9 cellular contexts compared by ENCODE assay signal in the genomic region with DNA sequence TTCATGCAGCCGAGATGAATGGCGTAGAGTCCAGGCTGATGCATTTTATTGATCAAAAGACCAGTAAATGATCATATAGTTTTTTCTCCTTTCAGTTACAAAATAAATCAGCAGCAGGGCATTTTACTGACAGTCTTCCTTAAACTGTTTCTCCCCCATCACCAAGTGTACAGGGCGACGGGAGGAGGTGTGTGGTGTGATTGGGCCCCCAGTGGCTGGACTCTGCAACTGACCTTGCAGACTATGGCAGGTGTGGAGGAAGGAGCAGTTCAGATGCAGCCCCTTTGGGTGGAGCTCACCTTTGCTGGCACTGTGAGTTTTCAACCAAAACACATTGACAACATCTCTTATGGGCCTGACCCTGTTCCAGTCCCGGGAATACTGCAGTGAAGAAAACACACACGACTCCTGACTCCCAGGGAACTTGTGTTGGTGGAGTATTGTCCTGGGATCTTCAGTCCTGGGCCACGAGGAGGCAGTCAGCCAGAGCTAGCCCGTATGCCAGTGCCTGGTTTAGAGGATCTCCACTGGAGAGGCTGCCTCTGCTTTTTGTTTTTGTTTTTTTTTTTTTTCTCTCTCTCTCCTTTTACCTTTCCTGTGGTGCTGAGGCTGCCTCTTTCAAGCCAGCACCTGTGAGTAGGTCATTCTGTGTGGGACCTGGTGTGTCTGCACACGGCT. TPM values are rescaled to one million over a fixed set of nuclear protein-coding genes. Genes with fewer than 3 reads are reported as not detected.
DNase-seq lines count a peak whose midpoint lies in the region; ATAC-seq and TF ChIP-seq lines count a peak whose summit lies in the region.
"Had no signal": no experiment of that assay in that cellular context is flagged by ENCODE, and none has a peak within 500 bp of the region (broad histone marks: within the 10 kb centered on the region; RNA-seq: fewer than 3 reads in every experiment).

No MANE protein-coding gene starts in this region.

- H3K36me3 Mint-ChIP-seq in CD4-positive, CD25-positive, alpha-beta regulatory T cell, result peaks cover 8% of the 10 kb centered on the region
- no peaks in the 10 kb centered on the region; a peak in 1 of 7 replicates for H3K36me3 Mint-ChIP-seq in H9 (ENCODE audit: insufficient read depth in 1 of 3, low read depth in 3 of 3)
- peaks cover 5% of the 10 kb centered on the region for H3K36me3 Mint-ChIP-seq in activated T-helper 17 cell treated with anti-CD3 and anti-CD28 coated beads, Interleukin-2, amount 50 U/mL, for 72 hours (ENCODE audit: low read depth)

- H3K9me3 Mint-ChIP-seq in CD4-positive, CD25-positive, alpha-beta regulatory T cell, result no peaks in the 10 kb centered on the region
- H3K9me3 Mint-ChIP-seq in H9, result no peaks in the 10 kb centered on the region
- no peaks in the 10 kb centered on the region for H3K9me3 Mint-ChIP-seq in activated T-helper 17 cell treated with anti-CD3 and anti-CD28 coated beads, Interleukin-2, amount 50 U/mL, for 72 hours

- no peaks in the 10 kb centered on the region for H3K27me3 ChIP-seq in CD4-positive, CD25-positive, alpha-beta regulatory T cell (ENCODE audit: control insufficient read depth, insufficient read depth, low read length)
- H3K27me3 ChIP-seq in H9 (ENCODE audit: insufficient read depth, low read length), result no peaks in the 10 kb centered on the region
- H3K27me3 ChIP-seq in lower lobe of right lung (ENCODE audit: low read depth), result no peaks in the 10 kb centered on the region

- no peaks in the 10 kb centered on the region for H3K27me3 Mint-ChIP-seq in CD4-positive, CD25-positive, alpha-beta regulatory T cell
- H3K27me3 Mint-ChIP-seq in H9 (ENCODE audit: low read depth), result peaks cover 15% of the 10 kb centered on the region
- H3K27me3 Mint-ChIP-seq in activated T-helper 17 cell treated with anti-CD3 and anti-CD28 coated beads, Interleukin-2, amount 50 U/mL, for 72 hours, result no peaks in the 10 kb centered on the region

- TF ChIP-seq CTCF in H9 (conservative IDR thresholded peaks at IDR 0.05), result peak; percentile 62
- peak; percentile 15 for TF ChIP-seq CTCF in lower lobe of right lung (IDR thresholded peaks at IDR 0.05)

- H3K23me2 ChIP-seq in H9 (ENCODE audit: insufficient read length, low read depth, low read length, poor library complexity, severe bottlenecking), result no peaks in the 10 kb centered on the region

- no peaks in the 10 kb centered on the region for H3K9me3 ChIP-seq in CD4-positive, CD25-positive, alpha-beta regulatory T cell (ENCODE audit: control insufficient read depth in 2 of 2, low read length in 2 of 2)
- H3K9me3 ChIP-seq in H9 (ENCODE audit: control insufficient read depth, low read depth, low read length) (no peaks in the 10 kb centered on the region), lower lobe of right lung (no peaks in the 10 kb centered on the region)
- H3K9me3 ChIP-seq: thoracic aorta had no signal

- no peak overlapping the region for H2BK12ac ChIP-seq in H9 (ENCODE audit: insufficient read length, low read depth, low read length)

- ATAC-seq in CD4-positive, CD25-positive, alpha-beta regulatory T cell (ENCODE audit: low read depth in 2 of 2), result no peak
- no peak for ATAC-seq in activated T-helper 17 cell treated with anti-CD3 and anti-CD28 coated beads, Interleukin-2, amount 50 U/mL, for 72 hours (replicated peaks)
- ATAC-seq in lower lobe of right lung, result no peak
- ATAC-seq in GM21526 (IDR thresholded peaks at IDR 0.05; ENCODE audit: low FRiP score, unreplicated experiment), result no peak

- H3K4me1 Mint-ChIP-seq in CD4-positive, CD25-positive, alpha-beta regulatory T cell, result peaks cover 6 to 29% (median 15%) of the 10 kb centered on the region in 4 donors
- H3K4me1 Mint-ChIP-seq in H9, result peaks cover 22 to 28% of the 10 kb centered on the region in 2 experiments
- H3K4me1 Mint-ChIP-seq in activated T-helper 17 cell treated with anti-CD3 and anti-CD28 coated beads, Interleukin-2, amount 50 U/mL, for 72 hours, result peaks cover 33% of the 10 kb centered on the region

- H3K27ac ChIP-seq in CD4-positive, CD25-positive, alpha-beta regulatory T cell (ENCODE audit: insufficient read depth, low read length, poor library complexity, severe bottlenecking), result no peak overlapping the region
- H3K27ac ChIP-seq in H9 (ENCODE audit: insufficient read length, low read depth, low read length) (no peak overlapping the region), lower lobe of right lung (no peak overlapping the region)
- H3K27ac ChIP-seq: thoracic aorta had no signal

- H2BK15ac ChIP-seq in H9 (ENCODE audit: low read depth, low read length), result no peak overlapping the region

- peak overlapping the region in 3 of 4 donors; percentile 41 to 82 (median 59) for H3K4me3 Mint-ChIP-seq in CD4-positive, CD25-positive, alpha-beta regulatory T cell
- no peak overlapping the region for H3K4me3 Mint-ChIP-seq in H9
- peak overlapping the region; percentile 72 for H3K4me3 Mint-ChIP-seq in activated T-helper 17 cell treated with anti-CD3 and anti-CD28 coated beads, Interleukin-2, amount 50 U/mL, for 72 hours

- no peaks in the 10 kb centered on the region for H3K79me1 ChIP-seq in H9 (ENCODE audit: insufficient read depth, low read depth, low read length, poor library complexity, severe bottlenecking)

- H3T11ph ChIP-seq in H9 (ENCODE audit: low read length), result no peak overlapping the region

- H3K23ac ChIP-seq in H9 (ENCODE audit: insufficient read length, low read depth, low read length), result no peak overlapping the region

- H4K91ac ChIP-seq in H9 (ENCODE audit: insufficient read length, low read depth, low read length), result no peak overlapping the region

- H3K4ac ChIP-seq in H9 (ENCODE audit: low read depth, low read length), result no peak overlapping the region

- WGBS in H9 (ENCODE audit: extremely low coverage, insufficient read length, low lambda C conversion rate), result no CpG with 5 or more reads among the region's 9 CpGs

- no peak overlapping the region for H3K4me3 ChIP-seq in CD4-positive, CD25-positive, alpha-beta regulatory T cell (ENCODE audit: low read depth, low read length)
- no peak overlapping the region for H3K4me3 ChIP-seq in lower lobe of right lung
- H3K4me3 ChIP-seq: thoracic aorta had no signal

- H2BK20ac ChIP-seq in H9 (ENCODE audit: low read depth, low read length, poor library complexity, severe bottlenecking), result no peak overlapping the region

- intact Hi-C loops in lower lobe of right lung (cut with DNase I), result no loop called here

- H3K4me1 ChIP-seq in CD4-positive, CD25-positive, alpha-beta regulatory T cell (ENCODE audit: control insufficient read depth, insufficient read depth, low read length, poor library complexity, severe bottlenecking), result peaks cover 22% of the 10 kb centered on the region
- no peaks in the 10 kb centered on the region for H3K4me1 ChIP-seq in H9 (ENCODE audit: insufficient read depth, low read length)
- peaks cover 40% of the 10 kb centered on the region for H3K4me1 ChIP-seq in lower lobe of right lung

- no peak overlapping the region for H3K56ac ChIP-seq in H9 (ENCODE audit: insufficient read length, low read depth, low read length)

- DNase-seq in CD4-positive, CD25-positive, alpha-beta regulatory T cell, result no peak
- DNase-seq in H9 (peak; percentile 61), lower lobe of right lung (no peak), hypothalamus (lab: John Stamatoyannopoulos, UW) (no peak), NCI-H1436 (lab: John Stamatoyannopoulos, UW) (no peak), nucleus accumbens (lab: John Stamatoyannopoulos, UW) (no peak)

- H4K8ac ChIP-seq in H9 (replicated peaks; ENCODE audit: insufficient read length, low read depth, low read length), result no peak overlapping the region

- H4K5ac ChIP-seq in H9 (ENCODE audit: insufficient read length, low read depth, low read length), result no peak overlapping the region

- H3K27ac Mint-ChIP-seq in CD4-positive, CD25-positive, alpha-beta regulatory T cell, result peak overlapping the region; percentile 82 to 93 (median 86)
- H3K27ac Mint-ChIP-seq in H9, result no peak overlapping the region
- no peak overlapping the region for H3K27ac Mint-ChIP-seq in activated T-helper 17 cell treated with anti-CD3 and anti-CD28 coated beads, Interleukin-2, amount 50 U/mL, for 72 hours

- H4K20me1 ChIP-seq in H9 (ENCODE audit: control insufficient read depth, insufficient read depth, insufficient read length), result no peaks in the 10 kb centered on the region

- no peak overlapping the region for H3K18ac ChIP-seq in H9 (ENCODE audit: insufficient read length, low read depth, low read length)

- no peaks in the 10 kb centered on the region for H3K36me3 ChIP-seq in CD4-positive, CD25-positive, alpha-beta regulatory T cell (ENCODE audit: control insufficient read depth, insufficient read depth, low read length)
- H3K36me3 ChIP-seq in lower lobe of right lung, result peaks cover 9% of the 10 kb centered on the region
- H3K36me3 ChIP-seq: thoracic aorta had no signal

- H2BK5ac ChIP-seq in H9 (ENCODE audit: insufficient read length, low read length), result no peak overlapping the region

- H2AK5ac ChIP-seq in H9 (ENCODE audit: insufficient read length, low read length), result no peak overlapping the region

- no peak overlapping the region for H3K9ac ChIP-seq in H9 (ENCODE audit: extremely low read depth, insufficient read length, low read length)

- no peaks in the 10 kb centered on the region for H3K79me2 ChIP-seq in H9 (ENCODE audit: insufficient read depth, low read length)

- H3K4me2 ChIP-seq in H9 (ENCODE audit: insufficient read depth, insufficient read length, low read length), result no peak overlapping the region

- no peak overlapping the region for H2BK120ac ChIP-seq in H9 (ENCODE audit: low read depth, low read length, poor library complexity, severe bottlenecking)

- no peak overlapping the region for H2AFZ ChIP-seq in H9 (ENCODE audit: low read length)

- H3K14ac ChIP-seq in H9 (ENCODE audit: insufficient read depth, low read length), result no peak overlapping the region

RNA-seq across cellular contexts. Expression of gene KIAA0513, which starts 29.8 kb away (rescaled TPM):
- 7.5 TPM for total RNA-seq in CD4-positive, CD25-positive, alpha-beta regulatory T cell
- 1 to 10 TPM; 1.5 to 3.9 (median 3.3) TPM for polyA plus RNA-seq in CD4-positive, CD25-positive, alpha-beta regulatory T cell
- total RNA-seq in H9 (2021) (3.8 and 4.7 TPM in 2 replicates), lower lobe of right lung (31.1 TPM)
- total RNA-seq in activated T-helper 17 cell treated with anti-CD3 and anti-CD28 coated beads, Interleukin-2, amount 50 U/mL, for 72 hours, result 1 to 10 TPM; 3.9 to 9.6 TPM

RNA-seq across cellular contexts. Expression of gene ZDHHC7, which starts 46.0 kb away (rescaled TPM):
- 42.6 TPM for total RNA-seq in CD4-positive, CD25-positive, alpha-beta regulatory T cell
- 10 to 100 TPM; 26.0 to 38.9 (median 37.1) TPM for polyA plus RNA-seq in CD4-positive, CD25-positive, alpha-beta regulatory T cell
- total RNA-seq in H9 (2021) (39.1 and 44.0 TPM in 2 replicates), lower lobe of right lung (77.9 TPM)
- 10 to 100 TPM; 25.2 to 32.9 TPM for total RNA-seq in activated T-helper 17 cell treated with anti-CD3 and anti-CD28 coated beads, Interleukin-2, amount 50 U/mL, for 72 hours

RNA-seq across cellular contexts. Expression of gene CIBAR2, which starts 54.9 kb away (rescaled TPM):
- total RNA-seq in CD4-positive, CD25-positive, alpha-beta regulatory T cell, result not detected
- polyA plus RNA-seq in CD4-positive, CD25-positive, alpha-beta regulatory T cell, result not detected
- total RNA-seq in H9 (2021) (not detected in 2 replicates), lower lobe of right lung (12.8 TPM)
- total RNA-seq in activated T-helper 17 cell treated with anti-CD3 and anti-CD28 coated beads, Interleukin-2, amount 50 U/mL, for 72 hours, result under 1 TPM in 1 of 2 donors, not detected in 1; 0.34 TPM
- total RNA-seq: thoracic aorta had no signal

Comparison
In these comparisons a context has a peak if more than half of its experiments do, and no peak if none do; other contexts are left out.
1. H3K27ac Mint-ChIP-seq: peak in CD4-positive, CD25-positive, alpha-beta regulatory T cell (3 of 3); none in H9 (0 of 3) and activated T-helper 17 cell treated with anti-CD3 and anti-CD28 coated beads, Interleukin-2, amount 50 U/mL, for 72 hours (single experiment).
2. H3K4me3 Mint-ChIP-seq: peak in CD4-positive, CD25-positive, alpha-beta regulatory T cell (3 of 4) and activated T-helper 17 cell treated with anti-CD3 and anti-CD28 coated beads, Interleukin-2, amount 50 U/mL, for 72 hours (single experiment); none in H9 (0 of 2).
3. RNA of gene CIBAR2, which starts 54.9 kb away (total RNA-seq): 12.8 TPM in lower lobe of right lung (single experiment); 0.34 TPM in activated T-helper 17 cell treated with anti-CD3 and anti-CD28 coated beads, Interleukin-2, amount 50 U/mL, for 72 hours, not detected in CD4-positive, CD25-positive, alpha-beta regulatory T cell (single experiment) and not detected in H9; every median in the first group is over 10 times any median in the second.